ENCODE assay signal across 26 cellular contexts in genomic region chr5:91438871-91439270, GRCh38. TPM values are rescaled to one million over a fixed set of nuclear protein-coding genes. Genes with fewer than 3 reads are reported as not detected.
DNase-seq lines count a peak whose midpoint lies in the region; ATAC-seq and TF ChIP-seq lines count a peak whose summit lies in the region.
"Had no signal": no experiment of that assay in that cellular context is flagged by ENCODE, and none has a peak within 500 bp of the region (broad histone marks: within the 10 kb centered on the region; RNA-seq: fewer than 3 reads in every experiment).

No MANE protein-coding gene starts in this region.

- no peaks in the 10 kb centered on the region for H3K9me3 ChIP-seq in smooth muscle cell (replicated peaks; ENCODE audit: low read depth)
- H3K9me3 ChIP-seq: esophagus muscularis mucosa, spleen, upper lobe of left lung had no signal

- no peak overlapping the region for H3K18ac ChIP-seq in mesendoderm (ENCODE audit: low read length)

- H2BK5ac ChIP-seq in mesendoderm (ENCODE audit: low read length) = no peak overlapping the region

- H3K79me2 ChIP-seq in mesendoderm (ENCODE audit: control insufficient read depth, insufficient read depth, low read length) = no peaks in the 10 kb centered on the region
- H3K79me2 ChIP-seq in smooth muscle cell (ENCODE audit: low read depth) = no peaks in the 10 kb centered on the region

- no CpG with 5 or more reads among the region's 1 CpG for WGBS in mesendoderm (ENCODE audit: extremely low coverage, insufficient coverage, low lambda C conversion rate)
- WGBS in smooth muscle cell (ENCODE audit: low lambda C conversion rate) = 91% methylated on average over 1 of the region's 1 CpG

- no peak overlapping the region for H2AFZ ChIP-seq in smooth muscle cell (ENCODE audit: low read depth)

- H2AK5ac ChIP-seq in mesendoderm (ENCODE audit: low read length) = no peak overlapping the region

- H3K56ac ChIP-seq in mesendoderm (ENCODE audit: low read length) = no peak overlapping the region

- H3K9ac ChIP-seq in mesendoderm (ENCODE audit: low read length) (no peak overlapping the region), smooth muscle cell (ENCODE audit: low read depth) (no peak overlapping the region)

- peak; percentile 28; the same call in 1 of the 2 replicates for TF ChIP-seq RAD21 in Ishikawa (IDR thresholded peaks at IDR 0.05; ENCODE audit: low read depth)

- DNase-seq in DMS53 treated with DMSO at 0.1 percent for 48 hours (lab: John Stamatoyannopoulos, UW; ENCODE audit: unreplicated experiment) (peak; percentile 20), epithelial cell of esophagus (ENCODE audit: low read depth) (peak; percentile 9), mesendoderm (peak; percentile 51), smooth muscle cell (lab: John Stamatoyannopoulos, UW; ENCODE audit: unreplicated experiment) (no peak)
- DNase-seq: activated CD4-positive, alpha-beta T cell treated with anti-CD3 and anti-CD28 coated beads for 4 hours; activated CD8-positive, alpha-beta memory T cell treated with anti-CD3 and anti-CD28 coated beads, Interleukin-2, amount 10 ng/mL, durations not matched to agents 7 days and 5 days; CD4-positive, alpha-beta memory T cell; DND-41; effector CD4-positive, alpha-beta T cell; HFFc6; MV-4-11; NCI-H2029 treated with DMSO at 0.1 percent for 48 hours; NCI-H446 treated with DMSO at 0.1 percent for 48 hours; occipital lobe; SHP77; spleen; stimulated activated CD4-positive, alpha-beta T cell treated with anti-CD3 and anti-CD28 coated beads, Interleukin-4, amount 100 ng/mL, for 24 hours; stimulated activated naive CD8-positive, alpha-beta T cell treated with anti-CD3 and anti-CD28 coated beads, Interleukin-15, amount 100 ng/mL, for 72 hours; SW 1271; upper lobe of left lung had no signal

- no peaks in the 10 kb centered on the region for H4K20me1 ChIP-seq in smooth muscle cell (ENCODE audit: low read depth)

- H3K79me1 ChIP-seq in mesendoderm (ENCODE audit: low read length) = no peaks in the 10 kb centered on the region

- H3K4me2 ChIP-seq in mesendoderm (ENCODE audit: low read length) (no peak overlapping the region), smooth muscle cell (no peak overlapping the region)

- no peak for TF ChIP-seq EP300 in Ishikawa (IDR thresholded peaks at IDR 0.05; ENCODE audit: borderline replicate concordance)

- H2BK15ac ChIP-seq in mesendoderm (replicated peaks; ENCODE audit: low read depth) = no peak overlapping the region

- H3K27me3 ChIP-seq in mesendoderm (ENCODE audit: insufficient read depth, low read length, poor library complexity) = no peaks in the 10 kb centered on the region
- no peaks in the 10 kb centered on the region for H3K27me3 ChIP-seq in smooth muscle cell (ENCODE audit: low read depth)
- H3K27me3 ChIP-seq: esophagus muscularis mucosa, spleen, upper lobe of left lung had no signal

- H3K4me1 ChIP-seq in mesendoderm (ENCODE audit: control insufficient read depth, low read depth, low read length) (no peaks in the 10 kb centered on the region), smooth muscle cell (ENCODE audit: low read depth) (no peaks in the 10 kb centered on the region)
- H3K4me1 ChIP-seq: upper lobe of left lung had no signal

- TF ChIP-seq CTCF in epithelial cell of esophagus (IDR thresholded peaks at IDR 0.05; ENCODE audit: insufficient read depth, low read depth, low read length, missing control alignments) (peak; percentile 34), smooth muscle cell (IDR thresholded peaks at IDR 0.05; ENCODE audit: borderline replicate concordance, insufficient read depth, poor library complexity, severe bottlenecking) (no peak)

- H3K4me3 ChIP-seq in epithelial cell of esophagus (ENCODE audit: low read length) = no peak overlapping the region
- no peak overlapping the region for H3K4me3 ChIP-seq in mesendoderm (ENCODE audit: low read length)
- no peak overlapping the region for H3K4me3 ChIP-seq in smooth muscle cell
- H3K4me3 ChIP-seq: esophagus muscularis mucosa, spleen, upper lobe of left lung had no signal

- ATAC-seq in GM21619 (IDR thresholded peaks at IDR 0.05; ENCODE audit: unreplicated experiment) = no peak
- no peak for ATAC-seq in HG03280 (IDR thresholded peaks at IDR 0.05; ENCODE audit: unreplicated experiment)
- no peak for ATAC-seq in HG02973 (IDR thresholded peaks at IDR 0.05; ENCODE audit: unreplicated experiment)
- ATAC-seq: activated CD8-positive, alpha-beta memory T cell treated with anti-CD3 and anti-CD28 coated beads, Interleukin-2, amount 10 ng/mL, durations not matched to agents 7 days and 5 days; activated naive CD4-positive, alpha-beta T cell treated with anti-CD3 and anti-CD28 coated beads, Interleukin-2, amount 50 U/mL, for 72 hours; stimulated activated naive CD8-positive, alpha-beta T cell treated with anti-CD3 and anti-CD28 coated beads, Interleukin-15, amount 100 ng/mL, for 72 hours had no signal

- H2BK120ac ChIP-seq in mesendoderm (ENCODE audit: low read depth, low read length) = no peak overlapping the region

- H4K5ac ChIP-seq in mesendoderm (ENCODE audit: low read length) = no peak overlapping the region

- no peaks in the 10 kb centered on the region for H3F3A ChIP-seq in smooth muscle cell (ENCODE audit: low read depth)

- H3K4ac ChIP-seq in mesendoderm (ENCODE audit: low read depth, low read length) = no peak overlapping the region

- H3K23ac ChIP-seq in mesendoderm (ENCODE audit: low read length) = no peak overlapping the region

- no peak overlapping the region for H4K8ac ChIP-seq in mesendoderm (ENCODE audit: low read depth, low read length)

- no peaks in the 10 kb centered on the region for H3K36me3 ChIP-seq in mesendoderm (ENCODE audit: control insufficient read depth, insufficient read depth, low read length)
- no peaks in the 10 kb centered on the region for H3K36me3 ChIP-seq in smooth muscle cell (ENCODE audit: low read depth)
- H3K36me3 ChIP-seq: esophagus muscularis mucosa, spleen, upper lobe of left lung had no signal

- H3K27ac ChIP-seq in mesendoderm (ENCODE audit: low read depth, low read length) (no peak overlapping the region), smooth muscle cell (ENCODE audit: low read depth) (no peak overlapping the region)
- H3K27ac ChIP-seq: esophagus muscularis mucosa, spleen, upper lobe of left lung had no signal

TF ChIP-seq in Ishikawa, 13 proteins besides CTCF, POLR2A, EP300 and RAD21:
- no peak for TF ChIP-seq TEAD4 (IDR thresholded peaks at IDR 0.05)
- no peak for TF ChIP-seq FOXM1 (IDR thresholded peaks at IDR 0.05; ENCODE audit: borderline replicate concordance, low read depth)
- TF ChIP-seq NFIC (IDR thresholded peaks at IDR 0.05) = no peak
- no peak for TF ChIP-seq TAF1 (IDR thresholded peaks at IDR 0.05; ENCODE audit: low read depth)
- TF ChIP-seq CEBPB (IDR thresholded peaks at IDR 0.05) = no peak
- TF ChIP-seq YY1 (IDR thresholded peaks at IDR 0.05; ENCODE audit: low read depth) = no peak
- TF ChIP-seq MAX (IDR thresholded peaks at IDR 0.05) = no peak
- TF ChIP-seq USF1 (IDR thresholded peaks at IDR 0.05) = no peak
- TF ChIP-seq CREB1 (IDR thresholded peaks at IDR 0.05; ENCODE audit: low read depth) = no peak
- TF ChIP-seq ZBTB7A (IDR thresholded peaks at IDR 0.05; ENCODE audit: low read depth) = no peak
- no peak for TF ChIP-seq EGR1 (IDR thresholded peaks at IDR 0.05)
- TF ChIP-seq TCF12 (IDR thresholded peaks at IDR 0.05; ENCODE audit: low read depth) = no peak
- TF ChIP-seq REST (IDR thresholded peaks at IDR 0.05; ENCODE audit: low read depth) = no peak

RNA-seq across cellular contexts. Expression of gene ARRDC3, which starts 55.8 kb away (rescaled TPM):
- polyA plus RNA-seq in mesendoderm (2013, experiment 1 of 2) = 3.7 TPM
- 3.6 TPM for polyA plus RNA-seq in mesendoderm (2013, experiment 2 of 2)
- total RNA-seq in smooth muscle cell = 95.0 and 106 TPM in 2 replicates
- polyA plus RNA-seq in smooth muscle cell = 27.1 and 30.1 TPM in 2 replicates
